Comparison of ENCODE assay signal across 1 cellular context in the genomic region with DNA sequence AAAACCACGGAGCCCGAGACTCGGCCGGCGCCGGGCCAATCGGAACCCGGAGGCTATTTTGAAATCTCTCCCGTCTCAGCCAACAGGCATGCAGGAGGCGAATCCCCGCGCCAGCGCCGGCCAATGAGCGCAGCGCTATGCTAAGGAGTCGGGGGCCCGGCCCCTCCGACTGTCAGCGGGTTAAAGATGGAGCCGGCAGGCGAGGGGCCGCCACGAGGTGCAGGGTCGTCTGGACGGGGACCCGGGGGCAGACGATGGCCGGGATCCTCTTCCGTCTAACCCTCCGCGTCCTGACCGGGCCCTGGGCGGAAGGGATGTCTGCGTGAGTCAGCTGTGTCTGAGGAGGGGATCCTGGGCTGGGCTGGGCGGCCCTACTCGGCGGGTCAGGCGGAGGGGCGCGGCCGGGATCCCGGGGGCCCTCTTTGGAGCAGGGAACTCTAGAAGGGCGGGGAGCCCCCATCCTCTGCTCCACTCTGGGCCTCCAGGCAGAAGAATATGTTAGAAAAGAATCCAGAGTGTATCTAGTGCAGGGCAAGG.
TF ChIP-seq lines count a peak whose summit lies in the region.

No MANE protein-coding gene starts in this region.

TF ChIP-seq in SK-N-SH, 30 proteins besides CTCF, POLR2A, EP300 and RAD21:
- TF ChIP-seq, protein P1, sequence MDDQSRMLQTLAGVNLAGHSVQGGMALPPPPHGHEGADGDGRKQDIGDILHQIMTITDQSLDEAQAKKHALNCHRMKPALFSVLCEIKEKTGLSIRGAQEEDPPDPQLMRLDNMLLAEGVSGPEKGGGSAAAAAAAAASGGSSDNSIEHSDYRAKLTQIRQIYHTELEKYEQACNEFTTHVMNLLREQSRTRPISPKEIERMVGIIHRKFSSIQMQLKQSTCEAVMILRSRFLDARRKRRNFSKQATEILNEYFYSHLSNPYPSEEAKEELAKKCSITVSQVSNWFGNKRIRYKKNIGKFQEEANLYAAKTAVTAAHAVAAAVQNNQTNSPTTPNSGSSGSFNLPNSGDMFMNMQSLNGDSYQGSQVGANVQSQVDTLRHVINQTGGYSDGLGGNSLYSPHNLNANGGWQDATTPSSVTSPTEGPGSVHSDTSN (IDR thresholded peaks at IDR 0.05), result peak; percentile 34; the same call in 1 of the 2 replicates
- TF ChIP-seq MXI1 (IDR thresholded peaks at IDR 0.05; ENCODE audit: low read depth, low read length) (peak; percentile 96), MEF2A (IDR thresholded peaks at IDR 0.05; ENCODE audit: borderline replicate concordance, low read depth) (no peak), EZH2phosphoT487 (IDR thresholded peaks at IDR 0.05; ENCODE audit: borderline replicate concordance, low read depth) (no peak), CHD2 (IDR thresholded peaks at IDR 0.05; ENCODE audit: low read length, partially characterized antibody) (no peak), YY1 (IDR thresholded peaks at IDR 0.05; ENCODE audit: low read depth) (peak; percentile 85), RXRA (IDR thresholded peaks at IDR 0.05; ENCODE audit: borderline replicate concordance, low read depth) (no peak), TAF1 (IDR thresholded peaks at IDR 0.05; ENCODE audit: borderline replicate concordance, low read depth, low read length) (peak; percentile 38; the same call in 1 of the 2 replicates), NRF1 (IDR thresholded peaks at IDR 0.05; ENCODE audit: low read depth, low read length) (peak; percentile 30; the same call in 1 of the 2 replicates), FOXM1 (IDR thresholded peaks at IDR 0.05; ENCODE audit: low read depth) (peak; percentile 59; the same call in 1 of the 2 replicates), POLR2AphosphoS5 (IDR thresholded peaks at IDR 0.05; ENCODE audit: low read depth, low read length) (peak; percentile 27; the same call in 1 of the 2 replicates), SIN3A (IDR thresholded peaks at IDR 0.05; ENCODE audit: borderline replicate concordance, low read depth, low read length) (peak; percentile 87; the same call in 1 of the 2 replicates), RFX5 (IDR thresholded peaks at IDR 0.05; ENCODE audit: low read length) (peak; percentile 82)
- TF ChIP-seq, protein P2, sequence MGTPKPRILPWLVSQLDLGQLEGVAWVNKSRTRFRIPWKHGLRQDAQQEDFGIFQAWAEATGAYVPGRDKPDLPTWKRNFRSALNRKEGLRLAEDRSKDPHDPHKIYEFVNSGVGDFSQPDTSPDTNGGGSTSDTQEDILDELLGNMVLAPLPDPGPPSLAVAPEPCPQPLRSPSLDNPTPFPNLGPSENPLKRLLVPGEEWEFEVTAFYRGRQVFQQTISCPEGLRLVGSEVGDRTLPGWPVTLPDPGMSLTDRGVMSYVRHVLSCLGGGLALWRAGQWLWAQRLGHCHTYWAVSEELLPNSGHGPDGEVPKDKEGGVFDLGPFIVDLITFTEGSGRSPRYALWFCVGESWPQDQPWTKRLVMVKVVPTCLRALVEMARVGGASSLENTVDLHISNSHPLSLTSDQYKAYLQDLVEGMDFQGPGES (IDR thresholded peaks at IDR 0.05; ENCODE audit: low read depth, low read length), result peak; percentile 15; the same call in 1 of the 2 replicates
- TF ChIP-seq, protein P3, sequence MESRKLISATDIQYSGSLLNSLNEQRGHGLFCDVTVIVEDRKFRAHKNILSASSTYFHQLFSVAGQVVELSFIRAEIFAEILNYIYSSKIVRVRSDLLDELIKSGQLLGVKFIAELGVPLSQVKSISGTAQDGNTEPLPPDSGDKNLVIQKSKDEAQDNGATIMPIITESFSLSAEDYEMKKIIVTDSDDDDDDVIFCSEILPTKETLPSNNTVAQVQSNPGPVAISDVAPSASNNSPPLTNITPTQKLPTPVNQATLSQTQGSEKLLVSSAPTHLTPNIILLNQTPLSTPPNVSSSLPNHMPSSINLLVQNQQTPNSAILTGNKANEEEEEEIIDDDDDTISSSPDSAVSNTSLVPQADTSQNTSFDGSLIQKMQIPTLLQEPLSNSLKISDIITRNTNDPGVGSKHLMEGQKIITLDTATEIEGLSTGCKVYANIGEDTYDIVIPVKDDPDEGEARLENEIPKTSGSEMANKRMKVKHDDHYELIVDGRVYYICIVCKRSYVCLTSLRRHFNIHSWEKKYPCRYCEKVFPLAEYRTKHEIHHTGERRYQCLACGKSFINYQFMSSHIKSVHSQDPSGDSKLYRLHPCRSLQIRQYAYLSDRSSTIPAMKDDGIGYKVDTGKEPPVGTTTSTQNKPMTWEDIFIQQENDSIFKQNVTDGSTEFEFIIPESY (IDR thresholded peaks at IDR 0.05; ENCODE audit: borderline replicate concordance, low read depth), result 0 out of 2 replicates have a peak, but pooled peaks have one; percentile 8
- TF ChIP-seq, protein P4, sequence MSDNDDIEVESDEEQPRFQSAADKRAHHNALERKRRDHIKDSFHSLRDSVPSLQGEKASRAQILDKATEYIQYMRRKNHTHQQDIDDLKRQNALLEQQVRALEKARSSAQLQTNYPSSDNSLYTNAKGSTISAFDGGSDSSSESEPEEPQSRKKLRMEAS (IDR thresholded peaks at IDR 0.05; ENCODE audit: low read depth), result peak; percentile 89
